14 cellular contexts compared by ENCODE assay signal in the genomic region with DNA sequence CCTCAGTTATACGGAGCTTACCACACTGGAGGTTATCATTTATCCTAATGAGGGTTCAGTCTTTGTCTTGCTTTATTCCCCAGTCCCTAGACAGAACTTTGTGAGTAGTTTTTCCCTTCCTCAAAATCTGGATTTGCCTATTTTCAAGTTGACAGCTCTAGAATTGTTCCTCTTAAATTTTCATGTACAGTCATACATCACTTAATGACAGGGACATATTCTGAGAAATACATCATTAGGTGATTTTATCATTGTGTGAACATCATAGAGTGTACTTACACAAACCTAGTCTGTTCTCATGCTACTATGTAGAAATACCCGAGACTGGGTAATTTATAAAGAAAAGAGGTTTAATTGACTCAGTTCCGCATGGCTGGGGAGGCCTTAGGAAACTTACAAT. TPM values are rescaled to one million over a fixed set of nuclear protein-coding genes. Genes with fewer than 3 reads are reported as not detected.
DNase-seq lines count a peak whose midpoint lies in the region; ATAC-seq and TF ChIP-seq lines count a peak whose summit lies in the region.
"Had no signal": no experiment of that assay in that cellular context is flagged by ENCODE, and none has a peak within 500 bp of the region (broad histone marks: within the 10 kb centered on the region; RNA-seq: fewer than 3 reads in every experiment).

No MANE protein-coding gene starts in this region.

- peak overlapping the region; percentile 34 to 83 (median 56) for H3K27ac Mint-ChIP-seq in CD8-positive, alpha-beta memory T cell
- no peak overlapping the region for H3K27ac Mint-ChIP-seq in neural crest cell (ENCODE audit: unreplicated experiment)

- no peaks in the 10 kb centered on the region for H3K9me3 ChIP-seq in CD8-positive, alpha-beta memory T cell (ENCODE audit: low read length)
- H3K9me3 ChIP-seq: BLaER1 treated with 17β-estradiol and CSF1 and Interleukin-3, amounts not matched to agents 10 nM and 100 nM had no signal

- no peak for DNase-seq in CD8-positive, alpha-beta memory T cell
- DNase-seq in OCI-M1 (lab: John Stamatoyannopoulos, UW), result peak; percentile 7
- no peak for DNase-seq in neural crest cell (ENCODE audit: low read depth, low spot score)
- no peak for DNase-seq in activated CD8-positive, alpha-beta memory T cell treated with anti-CD3 and anti-CD28 coated beads, Interleukin-2, amount 50 U/mL, for 48 hours
- no peak for DNase-seq in stimulated activated naive CD4-positive, alpha-beta T cell (lab: John Stamatoyannopoulos, UW)
- DNase-seq in activated effector memory CD4-positive, alpha-beta T cell treated with anti-CD3 and anti-CD28 coated beads, Interleukin-2, amount 50 U/mL, for 16 hours, result no peak
- DNase-seq: activated CD4-positive, CD25-positive, alpha-beta regulatory T cell treated with anti-CD3 and anti-CD28 coated beads, Interleukin-2, amount 50 U/mL, for 72 hours; head of caudate nucleus; MV-4-11; right cardiac atrium; stimulated activated CD4-positive, alpha-beta T cell treated with anti-CD3 and anti-CD28 coated beads, Interleukin-2, amount 100 ng/mL, for 48 hours had no signal

- TF ChIP-seq CTCF in neural crest cell (conservative IDR thresholded peaks at IDR 0.05), result no peak

- POLR2A ChIA-PET in CD8-positive, alpha-beta memory T cell (lab: Charles Lee), result no interaction called here

- no peaks in the 10 kb centered on the region for H3K9me3 Mint-ChIP-seq in CD8-positive, alpha-beta memory T cell
- no peaks in the 10 kb centered on the region for H3K9me3 Mint-ChIP-seq in neural crest cell

- H3K4me3 ChIP-seq in CD8-positive, alpha-beta memory T cell (ENCODE audit: low read length), result no peak overlapping the region
- H3K4me3 ChIP-seq: BLaER1 treated with 17β-estradiol and CSF1 and Interleukin-3, amounts not matched to agents 10 nM and 100 nM had no signal

- CTCF ChIA-PET in CD8-positive, alpha-beta memory T cell (lab: Charles Lee), result no interaction called here

- H3K4me3 Mint-ChIP-seq in CD8-positive, alpha-beta memory T cell, result peak overlapping the region in 1 of 7 donors; percentile 82
- peak overlapping the region; percentile 55 for H3K4me3 Mint-ChIP-seq in neural crest cell

- no peak for ATAC-seq in HG02973 (IDR thresholded peaks at IDR 0.05; ENCODE audit: unreplicated experiment)
- ATAC-seq: right cardiac atrium had no signal

- peaks cover 36% of the 10 kb centered on the region for H3K36me3 ChIP-seq in CD8-positive, alpha-beta memory T cell (ENCODE audit: insufficient read depth, low read length)

- H3K4me1 ChIP-seq in CD8-positive, alpha-beta memory T cell (ENCODE audit: insufficient read depth, low read length), result peaks cover 31% of the 10 kb centered on the region

- H3K27ac ChIP-seq in CD8-positive, alpha-beta memory T cell (ENCODE audit: low read depth, low read length), result no peak overlapping the region
- H3K27ac ChIP-seq in cingulate gyrus (ENCODE audit: low read depth, low read length), result peak overlapping the region; percentile 32

- H3K27me3 ChIP-seq in CD8-positive, alpha-beta memory T cell (ENCODE audit: insufficient read depth, low read length, poor library complexity, severe bottlenecking), result no peaks in the 10 kb centered on the region
- H3K27me3 ChIP-seq: BLaER1 treated with 17β-estradiol and CSF1 and Interleukin-3, amounts not matched to agents 10 nM and 100 nM had no signal

- no peaks in the 10 kb centered on the region for H3K27me3 Mint-ChIP-seq in CD8-positive, alpha-beta memory T cell
- H3K27me3 Mint-ChIP-seq in neural crest cell (ENCODE audit: low read depth), result peaks cover 4% of the 10 kb centered on the region

- H3K36me3 Mint-ChIP-seq in CD8-positive, alpha-beta memory T cell, result peaks cover 0 to 73% (median 14%) of the 10 kb centered on the region in 3 donors
- peaks cover 8% of the 10 kb centered on the region for H3K36me3 Mint-ChIP-seq in neural crest cell (ENCODE audit: low read depth)

- peaks cover 61 to 72% (median 66%) of the 10 kb centered on the region in 3 donors for H3K4me1 Mint-ChIP-seq in CD8-positive, alpha-beta memory T cell
- peaks cover 21% of the 10 kb centered on the region for H3K4me1 Mint-ChIP-seq in neural crest cell

RNA-seq across cellular contexts. Expression of a gene that starts 3.1 kb away (rescaled TPM):
- total RNA-seq in CD8-positive, alpha-beta memory T cell, result 10 to 100 TPM; 27.2 to 30.8 TPM
- 32.0 TPM for polyA plus RNA-seq in CD8-positive, alpha-beta memory T cell
- 34.4 and 39.6 TPM in 2 replicates for total RNA-seq in neural crest cell
